In the genomic region with DNA sequence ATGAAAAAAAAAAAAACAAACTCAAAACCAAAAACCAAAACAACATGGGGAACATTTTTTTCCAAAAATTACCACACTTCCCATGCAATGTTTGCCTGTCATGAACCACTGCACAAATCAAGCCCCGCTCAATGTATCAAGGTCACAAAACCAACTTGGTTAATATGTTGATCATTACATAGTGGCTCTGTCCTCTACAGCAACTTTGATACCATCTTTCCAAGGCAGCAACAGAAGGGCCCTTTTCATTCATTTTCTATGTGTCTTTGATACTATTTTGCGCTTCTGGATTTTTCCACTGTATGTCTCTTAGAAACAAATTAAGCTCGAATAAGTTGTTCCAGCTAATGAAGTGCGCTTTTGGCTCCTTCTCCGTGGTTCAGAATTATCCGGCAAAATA, we compare ENCODE assay signal across 1 cellular context.
TF ChIP-seq lines count a peak whose summit lies in the region.

No MANE protein-coding gene starts in this region.

TF ChIP-seq in A549, 52 proteins besides CTCF, POLR2A, EP300 and RAD21 (continued from another document):
- TF ChIP-seq RARB (CRISPR knock-in tag; IDR thresholded peaks at IDR 0.05) (no peak), TFCP2L1 (CRISPR knock-in tag; IDR thresholded peaks at IDR 0.05) (no peak), ZC3H11A (IDR thresholded peaks at IDR 0.05) (no peak)
